8 cellular contexts compared by ENCODE assay signal in the genomic region with DNA sequence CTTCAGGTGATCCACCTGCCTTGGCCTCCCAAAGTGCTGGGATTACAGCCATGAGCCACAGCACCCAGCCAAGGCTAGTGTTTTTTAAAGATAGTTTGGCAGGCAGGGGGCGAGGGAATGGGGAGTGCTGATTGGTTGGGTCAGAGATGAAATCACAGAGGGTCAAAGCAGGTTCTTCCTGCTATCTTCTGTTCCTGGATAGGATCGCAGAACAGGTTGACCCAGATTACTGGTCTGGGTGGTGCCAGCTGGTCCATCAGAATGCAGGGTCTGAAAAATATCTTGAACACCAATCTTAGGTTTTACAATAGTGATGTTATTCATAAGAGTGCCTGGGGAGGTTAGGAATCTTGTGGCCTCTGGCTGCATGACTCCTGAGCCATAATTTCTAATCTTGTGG.
A peak's percentile ranks its signal among the peaks of the same experiment; 100 is the strongest.
DNase-seq lines count a peak whose midpoint lies in the region; ATAC-seq, FAIRE-seq and TF ChIP-seq lines count a peak whose summit lies in the region.
"Not testable (repeated sequence)": the region's sequence is repeated elsewhere in the genome, so short reads cannot be mapped to it uniquely, and the experiment has no call there.

No MANE protein-coding gene starts in this region.

- not testable (repeated sequence) for H4K20me1 ChIP-seq in Loucy (ENCODE audit: insufficient read depth, low read length, poor library complexity, severe bottlenecking); PC-9 (ENCODE audit: insufficient read depth)

- DNase-seq in Caco-2 (peak; percentile 22 to 38), HT-29 (ENCODE audit: low spot score) (peak; percentile 5), PC-9 (peak; percentile 58 to 59), bronchial epithelial cell (ENCODE audit: low read depth) (peak; percentile 13), trophoblast cell (peak; percentile 89 to 94)

- H3K27me3 Mint-ChIP-seq in Caco-2 (ENCODE audit: insufficient read depth, unreplicated experiment): not testable (repeated sequence)

- peak overlapping the region; percentile 31 for H3K9ac ChIP-seq in Loucy (ENCODE audit: low read depth, low read length, poor library complexity, severe bottlenecking)
- not testable (repeated sequence) for H3K9ac ChIP-seq in trophoblast cell (ENCODE audit: low read length)

- intact Hi-C loops in Caco-2 (cut with micrococcal nuclease; ENCODE audit: unreplicated experiment): not testable (repeated sequence)
- intact Hi-C loops in PC-9 (cut with micrococcal nuclease; ENCODE audit: unreplicated experiment): loop anchor here (1.0 kb wide), 1 partner anchor 118 kb away; no protein-coding TSS in a partner anchor

- not testable (repeated sequence) for H3K36me3 ChIP-seq in Caco-2 (ENCODE audit: control insufficient read depth, insufficient read depth, low read length); KOPT-K1 (ENCODE audit: insufficient read depth, low read length); Loucy (ENCODE audit: insufficient read depth, low read length); PC-9 (ENCODE audit: low read depth); bronchial epithelial cell (ENCODE audit: control insufficient read depth, insufficient read depth, low read length); trophoblast cell (ENCODE audit: control insufficient read depth in 1 of 2, insufficient read depth in 2 of 2, low read length in 2 of 2)

- not testable (repeated sequence) for H3K27ac Mint-ChIP-seq in Caco-2 (ENCODE audit: unreplicated experiment)

- peaks cover 23% of the 10 kb centered on the region for H3K9me3 Mint-ChIP-seq in Caco-2 (ENCODE audit: unreplicated experiment)

- not testable (repeated sequence) for H2AFZ ChIP-seq in Loucy (ENCODE audit: low read length); PC-9; trophoblast cell (ENCODE audit: insufficient read depth, low read length, poor library complexity)

- H3K4me1 Mint-ChIP-seq in Caco-2 (ENCODE audit: low read depth, unreplicated experiment): peaks cover 24% of the 10 kb centered on the region

- not testable (repeated sequence) for H3K79me1 ChIP-seq in trophoblast cell (ENCODE audit: low read length)

- H3K79me2 ChIP-seq in Loucy (ENCODE audit: insufficient read depth, low read length); PC-9 (ENCODE audit: low read depth); trophoblast cell (ENCODE audit: control insufficient read depth, insufficient read depth, low read length, poor library complexity): not testable (repeated sequence)

- H3K4me1 ChIP-seq in Caco-2 (peaks cover 28% of the 10 kb centered on the region), Loucy (ENCODE audit: insufficient read depth, low read length, poor library complexity, severe bottlenecking) (peaks cover 62% of the 10 kb centered on the region)
- H3K4me1 ChIP-seq in PC-9 (replicated peaks; ENCODE audit: insufficient read depth); trophoblast cell (ENCODE audit: control insufficient read depth in 1 of 2, insufficient read depth in 2 of 2, low read length in 2 of 2): not testable (repeated sequence)

- H3K9me2 ChIP-seq in Loucy (replicated peaks; ENCODE audit: low read depth, low read length); PC-9 (ENCODE audit: insufficient read depth): not testable (repeated sequence)

- H3K27ac ChIP-seq in KOPT-K1 (ENCODE audit: low read depth, low read length, poor library complexity, severe bottlenecking): peak overlapping the region; percentile 99
- H3K27ac ChIP-seq in PC-9; trophoblast cell (ENCODE audit: low read depth, low read length): not testable (repeated sequence)

- H3K27me3 ChIP-seq in Caco-2 (replicated peaks; ENCODE audit: control insufficient read depth, insufficient read depth, low read length); Loucy (ENCODE audit: insufficient read depth, low read length, poor library complexity, severe bottlenecking); PC-9 (ENCODE audit: insufficient read depth, low read depth); bronchial epithelial cell (ENCODE audit: control insufficient read depth, insufficient read depth, low read length); trophoblast cell (ENCODE audit: insufficient read depth, low read length): not testable (repeated sequence)

- not testable (repeated sequence) for H3K36me3 Mint-ChIP-seq in Caco-2 (ENCODE audit: insufficient read depth, unreplicated experiment)

- not testable (repeated sequence) for H3K23ac ChIP-seq in trophoblast cell (ENCODE audit: low read length)

- no CpG with 5 or more reads among the region's 2 CpGs for WGBS in trophoblast cell (ENCODE audit: extremely low coverage, insufficient coverage, insufficient read length)

- not testable (repeated sequence) for H2BK120ac ChIP-seq in trophoblast cell (ENCODE audit: insufficient read depth, low read length, poor library complexity)

- not testable (repeated sequence) for H3K4me2 ChIP-seq in Loucy (ENCODE audit: low read depth, low read length, poor library complexity, severe bottlenecking); PC-9; trophoblast cell (ENCODE audit: low read length)

- H3K9me3 ChIP-seq in Caco-2; KOPT-K1 (ENCODE audit: insufficient read depth, low read length, poor library complexity, severe bottlenecking); Loucy (ENCODE audit: insufficient read depth, low read depth, low read length); PC-9 (ENCODE audit: insufficient read depth, low read depth); trophoblast cell (ENCODE audit: insufficient read depth, low read depth, low read length): not testable (repeated sequence)

- ATAC-seq in esophagus mucosa: peak; percentile 69

- not testable (repeated sequence) for BruUV-seq in Caco-2 (replicated peaks; lab: Mats Ljungman, UMichigan); PC-9 (replicated peaks; lab: Mats Ljungman, UMichigan)

- H4K8ac ChIP-seq in trophoblast cell (ENCODE audit: low read depth, low read length): not testable (repeated sequence)

- not testable (repeated sequence) for H3K14ac ChIP-seq in trophoblast cell (ENCODE audit: low read length)

- H4K91ac ChIP-seq in trophoblast cell (ENCODE audit: low read depth, low read length): not testable (repeated sequence)

- not testable (repeated sequence) for H4K12ac ChIP-seq in trophoblast cell (ENCODE audit: low read depth, low read length)

- not testable (repeated sequence) for H3K4me3 ChIP-seq in Caco-2 (ENCODE audit: low read depth, low read length); Loucy (ENCODE audit: low read length, poor library complexity, severe bottlenecking); PC-9; bronchial epithelial cell (ENCODE audit: low read depth, low read length); trophoblast cell (ENCODE audit: low read depth, low read length)

- H2BK5ac ChIP-seq in trophoblast cell (ENCODE audit: low read depth, low read length, poor library complexity): not testable (repeated sequence)

- not testable (repeated sequence) for FAIRE-seq in bronchial epithelial cell (lab: Jason Lieb, UNC)

- CTCF ChIA-PET in Caco-2 (lab: Charles Lee); PC-9 (lab: Charles Lee): not testable (repeated sequence)

- H3F3A ChIP-seq in Loucy (ENCODE audit: low read depth); PC-9 (ENCODE audit: insufficient read depth, low read depth): not testable (repeated sequence)

- POLR2A ChIA-PET in Caco-2 (lab: Charles Lee): not testable (repeated sequence)
- POLR2A ChIA-PET in PC-9 (lab: Charles Lee; ENCODE audit: unreplicated experiment): interaction anchor here (0.5 kb wide), 1 partner anchor 469 kb away, joined by 5 read pairs; no protein-coding TSS in a partner anchor

- not testable (repeated sequence) for H3K18ac ChIP-seq in trophoblast cell (ENCODE audit: low read length)

- not testable (repeated sequence) for H2AK5ac ChIP-seq in trophoblast cell (ENCODE audit: low read length)

- H3K4me3 Mint-ChIP-seq in Caco-2 (ENCODE audit: unreplicated experiment): not testable (repeated sequence)

- H3K4ac ChIP-seq in trophoblast cell (ENCODE audit: low read depth, low read length): not testable (repeated sequence)

- TF ChIP-seq CTCF in Caco-2 (IDR thresholded peaks at IDR 0.05; ENCODE audit: insufficient read depth in 1 of 2, low read depth in 1 of 2, low read length in 1 of 2, severe bottlenecking in 1 of 2, unreplicated experiment in 1 of 2); Loucy (conservative IDR thresholded peaks at IDR 0.05; ENCODE audit: low read length); PC-9 (conservative IDR thresholded peaks at IDR 0.05); bronchial epithelial cell (IDR thresholded peaks at IDR 0.05; ENCODE audit: insufficient read depth, low read length, severe bottlenecking): not testable (repeated sequence)

- H2BK12ac ChIP-seq in trophoblast cell (ENCODE audit: low read length): not testable (repeated sequence)

Comparison
In these comparisons a context has a peak if more than half of its experiments do, and no peak if none do; other contexts are left out.
1. DNase-seq: peak in every context shown above with its lines; median percentile 92 in trophoblast cell; 58 in PC-9; 30 in Caco-2; 13 in bronchial epithelial cell; 5 in HT-29.